ENCODE assay signal across 17 cellular contexts in the genomic region with DNA sequence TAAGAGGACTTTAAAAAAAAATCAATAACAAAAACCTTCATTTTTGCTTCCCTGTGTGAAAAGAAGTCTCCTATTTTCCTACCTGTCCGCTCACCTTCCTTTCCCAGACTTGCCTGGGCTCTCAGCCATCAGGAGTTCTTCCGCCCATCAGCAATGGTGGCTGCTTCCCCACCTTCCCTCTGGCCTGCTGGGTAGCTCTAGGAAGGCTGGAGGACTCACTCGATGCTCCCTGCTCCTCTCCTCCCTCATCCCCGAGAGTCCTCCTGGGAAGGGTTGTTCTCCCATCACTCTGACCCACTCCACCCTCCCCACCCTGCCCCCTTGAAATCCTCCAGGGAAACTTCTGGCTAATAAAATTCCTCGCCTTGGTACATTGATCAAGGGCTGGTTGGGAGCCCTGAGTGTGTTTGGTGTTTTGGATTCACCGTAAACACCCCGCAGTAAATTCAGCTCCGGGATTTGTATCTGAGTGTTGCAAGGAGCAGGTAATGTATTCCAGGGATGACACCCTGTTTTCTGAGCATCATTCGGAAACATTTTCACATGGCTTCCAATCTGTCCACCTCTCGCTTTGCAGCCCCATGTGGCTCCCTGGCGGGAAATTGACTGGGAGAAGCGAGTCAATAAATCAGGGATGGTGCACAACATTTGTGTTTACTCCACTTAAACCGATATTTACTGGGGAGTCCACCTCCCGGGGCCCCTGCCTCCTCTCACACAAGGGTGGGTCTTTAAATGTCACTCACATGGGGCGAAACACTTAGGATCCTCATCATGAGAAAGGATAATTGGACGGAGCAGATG.
DNase-seq lines count a peak whose midpoint lies in the region; ATAC-seq, FAIRE-seq and TF ChIP-seq lines count a peak whose summit lies in the region.
"Had no signal": no experiment of that assay in that cellular context is flagged by ENCODE, and none has a peak within 500 bp of the region (broad histone marks: within the 10 kb centered on the region; RNA-seq: fewer than 3 reads in every experiment).

No MANE protein-coding gene starts in this region.

- H3K23ac ChIP-seq in mesendoderm (ENCODE audit: low read length) = no peak overlapping the region

- no peak overlapping the region for H4K8ac ChIP-seq in mesendoderm (ENCODE audit: low read depth, low read length)

- no peak overlapping the region for H3K56ac ChIP-seq in mesendoderm (ENCODE audit: low read length)

- H3K27ac Mint-ChIP-seq in activated naive CD4-positive, alpha-beta T cell treated with anti-CD3 and anti-CD28 coated beads, Interleukin-2, amount 50 U/mL, for 72 hours = peak overlapping the region in 1 of 2 donors; percentile 65
- H3K27ac Mint-ChIP-seq: CD4-positive, alpha-beta memory T cell; T-helper 1 cell treated with Interleukin-12 subunit alpha and Interleukin-12 subunit beta and Interleukin-4 antibody, amounts not matched to agents 30 μg/mL and 1 μg/mL, for 36 hours had no signal

- no peak overlapping the region for H3K4ac ChIP-seq in mesendoderm (ENCODE audit: low read depth, low read length)

- H3K27ac ChIP-seq in mesendoderm (ENCODE audit: low read depth, low read length) = no peak overlapping the region
- H3K27ac ChIP-seq: KMS-11 had no signal

- no peaks in the 10 kb centered on the region for H3K27me3 ChIP-seq in mesendoderm (ENCODE audit: insufficient read depth, low read length, poor library complexity)
- H3K27me3 ChIP-seq: BE2C, MG63 had no signal

- H3K79me2 ChIP-seq in mesendoderm (ENCODE audit: control insufficient read depth, insufficient read depth, low read length) = no peaks in the 10 kb centered on the region

- H3K9ac ChIP-seq in mesendoderm (ENCODE audit: low read length) = no peak overlapping the region
- H3K9ac ChIP-seq: KMS-11 had no signal

- no peak overlapping the region for H3K4me3 ChIP-seq in mesendoderm (ENCODE audit: low read length)
- H3K4me3 ChIP-seq: MG63 had no signal

- H4K5ac ChIP-seq in mesendoderm (ENCODE audit: low read length) = no peak overlapping the region

- no peaks in the 10 kb centered on the region for H3K79me1 ChIP-seq in mesendoderm (ENCODE audit: low read length)

- H2BK15ac ChIP-seq in mesendoderm (replicated peaks; ENCODE audit: low read depth) = no peak overlapping the region

- no peak overlapping the region for H2BK120ac ChIP-seq in mesendoderm (ENCODE audit: low read depth, low read length)

- H3K18ac ChIP-seq in mesendoderm (ENCODE audit: low read length) = no peak overlapping the region

- no peak for ATAC-seq in HG02571 (IDR thresholded peaks at IDR 0.05; ENCODE audit: unreplicated experiment)
- ATAC-seq in activated naive CD4-positive, alpha-beta T cell treated with anti-CD3 and anti-CD28 coated beads, Interleukin-2, amount 50 U/mL, for 72 hours = no peak

- H3K4me2 ChIP-seq in mesendoderm (ENCODE audit: low read length) = no peak overlapping the region
- H3K4me2 ChIP-seq: KMS-11 had no signal

- no peaks in the 10 kb centered on the region for H3K36me3 ChIP-seq in mesendoderm (ENCODE audit: control insufficient read depth, insufficient read depth, low read length)
- H3K36me3 ChIP-seq: BE2C, MG63 had no signal

- no CpG with 5 or more reads among the region's 16 CpGs for WGBS in mesendoderm (ENCODE audit: extremely low coverage, insufficient coverage, low lambda C conversion rate)

- peaks cover 4 to 6% of the 10 kb centered on the region in 2 donors for H3K36me3 Mint-ChIP-seq in activated naive CD4-positive, alpha-beta T cell treated with anti-CD3 and anti-CD28 coated beads, Interleukin-2, amount 50 U/mL, for 72 hours
- H3K36me3 Mint-ChIP-seq: CD4-positive, alpha-beta memory T cell had no signal

- H3K4me1 ChIP-seq in mesendoderm (ENCODE audit: control insufficient read depth, low read depth, low read length) = no peaks in the 10 kb centered on the region
- H3K4me1 ChIP-seq: BE2C had no signal

- no peak overlapping the region for H2AK5ac ChIP-seq in mesendoderm (ENCODE audit: low read length)

- 0 out of 2 replicates have a peak, but pooled peaks have one; percentile 17 for TF ChIP-seq POLR2A in H54 (IDR thresholded peaks at IDR 0.05; ENCODE audit: low read depth, low read length)

- no peak for FAIRE-seq in H54 (lab: Jason Lieb, UNC)
- FAIRE-seq: D721Med had no signal

- H3K9me3 Mint-ChIP-seq in activated naive CD4-positive, alpha-beta T cell treated with anti-CD3 and anti-CD28 coated beads, Interleukin-2, amount 50 U/mL, for 72 hours = peaks cover 5 to 9% of the 10 kb centered on the region in 2 donors

- H2BK5ac ChIP-seq in mesendoderm (ENCODE audit: low read length) = no peak overlapping the region

- DNase-seq in Daoy (ENCODE audit: low read depth) = peak; percentile 32
- no peak for DNase-seq in H54 (ENCODE audit: insufficient read length, low spot score)
- DNase-seq in RPMI7951 (ENCODE audit: low read depth) = peak; percentile 74
- peak; percentile 12 for DNase-seq in mesendoderm
- no peak for DNase-seq in AG08396 (ENCODE audit: low spot score)
- DNase-seq in activated naive CD4-positive, alpha-beta T cell treated with anti-CD3 and anti-CD28 coated beads, Interleukin-2, amount 50 U/mL, for 72 hours (ENCODE audit: low spot score in 2 of 2) = no peak
- DNase-seq: BE2C; CD4-positive, alpha-beta memory T cell; EL; MG63; NCI-H1092 treated with DMSO at 0.1 percent for 48 hours; NCI-H1930; NCI-H526 treated with DMSO at 0.1 percent for 48 hours had no signal

Comparison
In these comparisons a context has a peak if more than half of its experiments do, and no peak if none do; other contexts are left out.
1. DNase-seq: peak in Daoy (single experiment), RPMI7951 (single experiment) and mesendoderm (single experiment); none in H54 (single experiment), AG08396 (single experiment) and activated naive CD4-positive, alpha-beta T cell treated with anti-CD3 and anti-CD28 coated beads, Interleukin-2, amount 50 U/mL, for 72 hours (0 of 2).